Comparison of ENCODE assay signal across 8 cellular contexts in genomic region chr1:109263597-109264378, GRCh38. TPM values are rescaled to one million over a fixed set of nuclear protein-coding genes. Genes with fewer than 3 reads are reported as not detected.
A peak's percentile ranks its signal among the peaks of the same experiment; 100 is the strongest.
DNase-seq lines count a peak whose midpoint lies in the region; ATAC-seq and TF ChIP-seq lines count a peak whose summit lies in the region.

No MANE protein-coding gene starts in this region.

- no peaks in the 10 kb centered on the region for H3K9me3 ChIP-seq in T-helper 17 cell (ENCODE audit: control insufficient read depth, low read length, poor library complexity, severe bottlenecking)
- H3K9me3 ChIP-seq in cardiac muscle cell (ENCODE audit: low read depth) = no peaks in the 10 kb centered on the region
- no peaks in the 10 kb centered on the region for H3K9me3 ChIP-seq in aorta (ENCODE audit: control insufficient read depth, low read length)

- peaks cover 3% of the 10 kb centered on the region for H3K4me1 Mint-ChIP-seq in T-helper 17 cell
- peaks cover 3% of the 10 kb centered on the region for H3K4me1 Mint-ChIP-seq in activated naive CD8-positive, alpha-beta T cell treated with anti-CD3 and anti-CD28 coated beads, Interleukin-2, amount 50 U/mL, for 24 hours

- no peaks in the 10 kb centered on the region for H3K9me3 Mint-ChIP-seq in activated naive CD8-positive, alpha-beta T cell treated with anti-CD3 and anti-CD28 coated beads, Interleukin-2, amount 50 U/mL, for 24 hours

- ATAC-seq in GM19043 (IDR thresholded peaks at IDR 0.05; ENCODE audit: low read depth, unreplicated experiment) = peak; percentile 80
- peak; percentile 94 for ATAC-seq in T-helper 17 cell
- peak; percentile 90 for ATAC-seq in activated naive CD8-positive, alpha-beta T cell treated with anti-CD3 and anti-CD28 coated beads, Interleukin-2, amount 50 U/mL, for 24 hours
- peak; percentile 86 for ATAC-seq in aorta (ENCODE audit: low FRiP score)

- H3K27ac ChIP-seq in cardiac muscle cell (no peak overlapping the region), aorta (ENCODE audit: low read depth in 1 of 2, low read length in 2 of 2) (no peak overlapping the region)

- DNase-seq in AML-193 (lab: John Stamatoyannopoulos, UW) = peak; percentile 31 to 45
- DNase-seq in HuH-7 (ENCODE audit: low spot score) = peak; percentile 97
- DNase-seq in T-helper 17 cell = peak; percentile 59 to 75 (median 65)
- DNase-seq in activated naive CD8-positive, alpha-beta T cell treated with anti-CD3 and anti-CD28 coated beads, Interleukin-2, amount 50 U/mL, for 24 hours = peak; percentile 86
- peak; percentile 84 to 96 for DNase-seq in cardiac muscle cell (ENCODE audit: low read depth in 1 of 2, low spot score in 1 of 2)
- peak; percentile 48 for DNase-seq in pulmonary artery endothelial cell (ENCODE audit: low read depth, low spot score)
- peak; percentile 87 to 94 for DNase-seq in aorta

- WGBS in aorta, 2 donors = 57 to 61% methylated on average over 28 to 29 of the region's 29 CpGs

- H3K4me3 Mint-ChIP-seq in T-helper 17 cell = no peak overlapping the region
- no peak overlapping the region for H3K4me3 Mint-ChIP-seq in activated naive CD8-positive, alpha-beta T cell treated with anti-CD3 and anti-CD28 coated beads, Interleukin-2, amount 50 U/mL, for 24 hours

- H3K27ac Mint-ChIP-seq in T-helper 17 cell = no peak overlapping the region
- H3K27ac Mint-ChIP-seq in activated naive CD8-positive, alpha-beta T cell treated with anti-CD3 and anti-CD28 coated beads, Interleukin-2, amount 50 U/mL, for 24 hours = peak overlapping the region; percentile 78

- peak; percentile 97 for TF ChIP-seq CTCF in cardiac muscle cell (IDR thresholded peaks at IDR 0.05; ENCODE audit: low read depth, low read length)

- no peaks in the 10 kb centered on the region for H3K27me3 ChIP-seq in cardiac muscle cell
- H3K27me3 ChIP-seq in aorta (ENCODE audit: control insufficient read depth in 1 of 2, insufficient read depth in 2 of 2, low read length in 1 of 2) = no peaks in the 10 kb centered on the region

- H3K27me3 Mint-ChIP-seq in T-helper 17 cell = no peaks in the 10 kb centered on the region
- H3K27me3 Mint-ChIP-seq in activated naive CD8-positive, alpha-beta T cell treated with anti-CD3 and anti-CD28 coated beads, Interleukin-2, amount 50 U/mL, for 24 hours = peaks cover 2% of the 10 kb centered on the region

- H3K36me3 ChIP-seq in cardiac muscle cell (no peaks in the 10 kb centered on the region), aorta (ENCODE audit: control insufficient read depth in 1 of 2, insufficient read depth in 2 of 2, low read length in 1 of 2) (no peaks in the 10 kb centered on the region)

- intact Hi-C loops in aorta (cut with DNase I) = loop anchor here in 1 of 2 donors (5.0 kb wide), 1 partner anchor 269 kb away; no protein-coding TSS in a partner anchor

- H3K4me3 ChIP-seq in cardiac muscle cell = no peak overlapping the region
- H3K4me3 ChIP-seq in aorta (ENCODE audit: low read length in 2 of 2) = no peak overlapping the region

- H3K4me1 ChIP-seq in cardiac muscle cell (ENCODE audit: low read depth) = no peaks in the 10 kb centered on the region
- H3K4me1 ChIP-seq in aorta (ENCODE audit: control insufficient read depth in 1 of 2, insufficient read depth in 2 of 2, low read length in 2 of 2) = no peaks in the 10 kb centered on the region

- H3K36me3 Mint-ChIP-seq in T-helper 17 cell (ENCODE audit: low read depth) = peaks cover 2% of the 10 kb centered on the region
- no peaks in the 10 kb centered on the region for H3K36me3 Mint-ChIP-seq in activated naive CD8-positive, alpha-beta T cell treated with anti-CD3 and anti-CD28 coated beads, Interleukin-2, amount 50 U/mL, for 24 hours (ENCODE audit: low read depth)

RNA-seq across cellular contexts. Expression of gene CELSR2, which starts 14.4 kb away (rescaled TPM):
- 1 to 10 TPM; 3.2 to 3.3 TPM for total RNA-seq in T-helper 17 cell
- total RNA-seq in cardiac muscle cell = 10.3 and 12.9 TPM in 2 replicates
- polyA plus RNA-seq in cardiac muscle cell = 5.8 and 6.1 TPM in 2 replicates
- total RNA-seq in pulmonary artery endothelial cell = 1.1 and 1.3 TPM in 2 replicates
- 1 to 10 TPM; 1.6 to 4.2 TPM for total RNA-seq in aorta
- polyA plus RNA-seq in aorta = 1 to 10 TPM in 1 of 2 donors, under 1 TPM in 1; 0.38 to 2.1 TPM

RNA-seq across cellular contexts. Expression of gene PSRC1, which starts 19.2 kb away (rescaled TPM):
- 1 to 10 TPM; 1.2 to 1.7 TPM for total RNA-seq in T-helper 17 cell
- total RNA-seq in cardiac muscle cell = 7.5 and 41.8 TPM in 2 replicates
- polyA plus RNA-seq in cardiac muscle cell = 13.4 and 45.6 TPM in 2 replicates
- total RNA-seq in pulmonary artery endothelial cell = 5.5 and 12.8 TPM in 2 replicates
- 1 to 10 TPM; 2.2 to 4.2 TPM for total RNA-seq in aorta
- polyA plus RNA-seq in aorta = 1 to 10 TPM; 1.3 to 7.8 TPM

RNA-seq across cellular contexts. Expression of gene MYBPHL, which starts 43.0 kb away (rescaled TPM):
- not detected for total RNA-seq in T-helper 17 cell
- not detected in 2 replicates for total RNA-seq in cardiac muscle cell
- polyA plus RNA-seq in cardiac muscle cell = 0.57 TPM in 1 of 2 replicates, not detected in the other
- not detected in 2 replicates for total RNA-seq in pulmonary artery endothelial cell
- total RNA-seq in aorta = not detected
- polyA plus RNA-seq in aorta = not detected

RNA-seq across cellular contexts. Expression of gene SARS1, which starts 50.1 kb away (rescaled TPM):
- total RNA-seq in T-helper 17 cell = 100 to 1,000 TPM in 1 of 2 donors, 10 to 100 TPM in 1; 90.8 to 120 TPM
- 88.2 and 103 TPM in 2 replicates for total RNA-seq in cardiac muscle cell
- 109 and 115 TPM in 2 replicates for polyA plus RNA-seq in cardiac muscle cell
- 232 and 251 TPM in 2 replicates for total RNA-seq in pulmonary artery endothelial cell
- total RNA-seq in aorta = 100 to 1,000 TPM; 116 to 117 TPM
- 100 to 1,000 TPM; 109 to 159 TPM for polyA plus RNA-seq in aorta

Comparison
In these comparisons a context has a peak if more than half of its experiments do, and no peak if none do; other contexts are left out.
1. DNase-seq: peak in every context shown above with its lines; median percentile 97 in HuH-7; 90 in aorta; 90 in cardiac muscle cell; 86 in activated naive CD8-positive, alpha-beta T cell treated with anti-CD3 and anti-CD28 coated beads, Interleukin-2, amount 50 U/mL, for 24 hours; 65 in T-helper 17 cell; 48 in pulmonary artery endothelial cell; 38 in AML-193.